Comparison of ENCODE assay signal across 1 cellular context in genomic region chr3:116000315-116000714, GRCh38.
TF ChIP-seq lines count a peak whose summit lies in the region.

No MANE protein-coding gene starts in this region.

TF ChIP-seq in SK-N-SH treated with all-trans-retinoic acid at 6 μM for 48 hours, 23 proteins besides CTCF, POLR2A, EP300 and RAD21 (continued from another document):
- TF ChIP-seq PATZ1 (CRISPR knock-in tag; IDR thresholded peaks at IDR 0.05; ENCODE audit: borderline replicate concordance) (no peak), ZNF565 (CRISPR knock-in tag; conservative IDR thresholded peaks at IDR 0.05; ENCODE audit: low read depth) (no peak), ARNTL (CRISPR knock-in tag; IDR thresholded peaks at IDR 0.05; ENCODE audit: borderline replicate concordance, low read depth) (no peak)
